ENCODE assay signal across 14 cellular contexts in genomic region chr19:51354103-51354741, GRCh38. TPM values are rescaled to one million over a fixed set of nuclear protein-coding genes. Genes with fewer than 3 reads are reported as not detected.
DNase-seq lines count a peak whose midpoint lies in the region; ATAC-seq, FAIRE-seq and TF ChIP-seq lines count a peak whose summit lies in the region.
"Had no signal": no experiment of that assay in that cellular context is flagged by ENCODE, and none has a peak within 500 bp of the region (broad histone marks: within the 10 kb centered on the region; RNA-seq: fewer than 3 reads in every experiment).

No MANE protein-coding gene starts in this region.

- peaks cover 3% of the 10 kb centered on the region for H4K20me1 ChIP-seq in astrocyte (ENCODE audit: insufficient read depth, low read length)

- no peaks in the 10 kb centered on the region for H3K36me3 ChIP-seq in astrocyte (ENCODE audit: insufficient read depth, low read length)

- no peak for DNase-seq in stimulated activated naive CD8-positive, alpha-beta T cell treated with anti-CD3 and anti-CD28 coated beads, Interleukin-15, amount 100 ng/mL, for 72 hours
- no peak for DNase-seq in stimulated activated naive CD8-positive, alpha-beta T cell treated with anti-CD3 and anti-CD28 coated beads, Interleukin-15, Interleukin-2, amounts not matched to agents 100 U/mL and 50 U/mL, for 24 hours
- DNase-seq in astrocyte (ENCODE audit: low read depth) (no peak), mesothelial cell of epicardium (ENCODE audit: low spot score in 2 of 2, unreplicated experiment in 2 of 2) (no peak), D341Med (ENCODE audit: low spot score) (no peak), NCI-H2107 (lab: John Stamatoyannopoulos, UW) (no peak), NCI-H187 treated with DMSO at 0.1 percent for 48 hours (lab: John Stamatoyannopoulos, UW) (no peak)
- DNase-seq in activated effector memory CD4-positive, alpha-beta T cell treated with anti-CD3 and anti-CD28 coated beads, Interleukin-2, amount 50 U/mL, for 16 hours = no peak
- DNase-seq: esophagus squamous epithelium, GOT3, NCI-H1694, small intestine had no signal

- no peaks in the 10 kb centered on the region for H3K27me3 ChIP-seq in astrocyte (ENCODE audit: insufficient read depth, low read length)
- H3K27me3 ChIP-seq: esophagus squamous epithelium had no signal

- no peak overlapping the region for H3K4me2 ChIP-seq in astrocyte (ENCODE audit: low read length)

- H3K27ac Mint-ChIP-seq in stimulated activated naive CD8-positive, alpha-beta T cell treated with anti-CD3 and anti-CD28 coated beads, Interleukin-15, amount 100 ng/mL, for 72 hours = peak overlapping the region in 1 of 2 donors; percentile 5
- H3K27ac Mint-ChIP-seq in astrocyte (ENCODE audit: unreplicated experiment) (no peak overlapping the region), mesothelial cell of epicardium (peak overlapping the region; percentile 90)

- no peak overlapping the region for H2AFZ ChIP-seq in astrocyte (ENCODE audit: low read depth, low read length)

- H3K27me3 Mint-ChIP-seq in stimulated activated naive CD8-positive, alpha-beta T cell treated with anti-CD3 and anti-CD28 coated beads, Interleukin-15, amount 100 ng/mL, for 72 hours = no peaks in the 10 kb centered on the region
- no peaks in the 10 kb centered on the region for H3K27me3 Mint-ChIP-seq in astrocyte (ENCODE audit: low read depth, unreplicated experiment)
- H3K27me3 Mint-ChIP-seq in mesothelial cell of epicardium (ENCODE audit: low read depth) = no peaks in the 10 kb centered on the region
- H3K27me3 Mint-ChIP-seq: IgD-negative memory B cell had no signal

- peaks cover 30% of the 10 kb centered on the region for H3K4me1 Mint-ChIP-seq in stimulated activated naive CD8-positive, alpha-beta T cell treated with anti-CD3 and anti-CD28 coated beads, Interleukin-15, amount 100 ng/mL, for 72 hours
- H3K4me1 Mint-ChIP-seq in astrocyte (ENCODE audit: low read depth, unreplicated experiment) (peaks cover 9% of the 10 kb centered on the region), mesothelial cell of epicardium (peaks cover 19% of the 10 kb centered on the region)

- FAIRE-seq in astrocyte (lab: Jason Lieb, UNC) = no peak
- FAIRE-seq: small intestine had no signal

- H3K9ac ChIP-seq in astrocyte (ENCODE audit: low read length) = peak overlapping the region; percentile 37

- peak overlapping the region; percentile 40 to 56 for H3K4me3 Mint-ChIP-seq in stimulated activated naive CD8-positive, alpha-beta T cell treated with anti-CD3 and anti-CD28 coated beads, Interleukin-15, amount 100 ng/mL, for 72 hours
- H3K4me3 Mint-ChIP-seq in astrocyte (ENCODE audit: unreplicated experiment) (no peak overlapping the region), mesothelial cell of epicardium (peak overlapping the region; percentile 51)
- H3K4me3 Mint-ChIP-seq: IgD-negative memory B cell had no signal

- H3K4me1 ChIP-seq in astrocyte (ENCODE audit: insufficient read depth, low read length) = peaks cover 9% of the 10 kb centered on the region

- H3K9me3 ChIP-seq in astrocyte (ENCODE audit: insufficient read depth, low read depth, low read length) = no peaks in the 10 kb centered on the region
- H3K9me3 ChIP-seq: esophagus squamous epithelium had no signal

- no peak for ATAC-seq in stimulated activated naive CD8-positive, alpha-beta T cell treated with anti-CD3 and anti-CD28 coated beads, Interleukin-15, amount 100 ng/mL, for 72 hours
- no peak for ATAC-seq in stimulated activated naive CD8-positive, alpha-beta T cell treated with anti-CD3 and anti-CD28 coated beads, Interleukin-15, Interleukin-2, amounts not matched to agents 100 U/mL and 50 U/mL, for 24 hours

- peaks cover 30% of the 10 kb centered on the region for H3K36me3 Mint-ChIP-seq in astrocyte (ENCODE audit: low read depth, unreplicated experiment)
- peaks cover 17% of the 10 kb centered on the region for H3K36me3 Mint-ChIP-seq in mesothelial cell of epicardium

- no peak for TF ChIP-seq CTCF in astrocyte (IDR thresholded peaks at IDR 0.05; ENCODE audit: insufficient read depth, low read depth, low read length)
- TF ChIP-seq CTCF in mesothelial cell of epicardium (IDR thresholded peaks at IDR 0.05; ENCODE audit: unreplicated experiment) = no peak

- H3K27ac ChIP-seq in astrocyte (ENCODE audit: low read depth, low read length) = no peak overlapping the region
- H3K27ac ChIP-seq: esophagus squamous epithelium had no signal

- H3K4me3 ChIP-seq in astrocyte (ENCODE audit: insufficient read depth, low read depth, low read length) = no peak overlapping the region
- H3K4me3 ChIP-seq: esophagus squamous epithelium had no signal

- no peaks in the 10 kb centered on the region for H3K9me3 Mint-ChIP-seq in stimulated activated naive CD8-positive, alpha-beta T cell treated with anti-CD3 and anti-CD28 coated beads, Interleukin-15, amount 100 ng/mL, for 72 hours
- H3K9me3 Mint-ChIP-seq in astrocyte (ENCODE audit: unreplicated experiment) (no peaks in the 10 kb centered on the region), mesothelial cell of epicardium (no peaks in the 10 kb centered on the region)
- H3K9me3 Mint-ChIP-seq: IgD-negative memory B cell; T-helper 1 cell treated with Interleukin-12 subunit alpha and Interleukin-12 subunit beta and Interleukin-4 antibody, amounts not matched to agents 30 μg/mL and 1 μg/mL, for 36 hours had no signal

- no peaks in the 10 kb centered on the region for H3K79me2 ChIP-seq in astrocyte (ENCODE audit: insufficient read depth, low read length)

RNA-seq across cellular contexts. Expression of gene ETFB, which starts 12.0 kb away (rescaled TPM):
- total RNA-seq in astrocyte (64.3 and 72.5 TPM in 2 replicates), mesothelial cell of epicardium (59.5 to 60.1 TPM (median 60.0 TPM) in 3 replicates)

RNA-seq across cellular contexts. Expression of gene VSIG10L, which starts 12.3 kb away (rescaled TPM):
- total RNA-seq in astrocyte (4.2 and 4.7 TPM in 2 replicates), mesothelial cell of epicardium (8.1 to 8.9 TPM (median 8.6 TPM) in 3 replicates)

RNA-seq across cellular contexts. Expression of gene CLDND2, which starts 14.6 kb away (rescaled TPM):
- total RNA-seq in astrocyte = 0.84 and 1.4 TPM in 2 replicates
- 0.54 to 0.56 TPM in 2 of 3 replicates, not detected in the other for total RNA-seq in mesothelial cell of epicardium
- total RNA-seq: esophagus squamous epithelium had no signal

RNA-seq across cellular contexts. Expression of gene NKG7, which starts 18.2 kb away (rescaled TPM):
- total RNA-seq in astrocyte (not detected in 2 replicates), mesothelial cell of epicardium (not detected in 3 replicates)

RNA-seq across cellular contexts. Expression of gene LIM2, which starts 33.6 kb away (rescaled TPM):
- not detected in 2 replicates for total RNA-seq in astrocyte
- not detected in 3 replicates for total RNA-seq in mesothelial cell of epicardium
- total RNA-seq: esophagus squamous epithelium had no signal
